11 cellular contexts compared by ENCODE assay signal in genomic region chr19:33427801-33428626, GRCh38.
"Had no signal": no experiment of that assay in that cellular context is flagged by ENCODE, and none has a peak within 500 bp of the region (broad histone marks: within the 10 kb centered on the region; RNA-seq: fewer than 3 reads in every experiment).

No MANE protein-coding gene starts in this region.

- H3K4me1 ChIP-seq: adrenal gland, body of pancreas had no signal

- H3K4me3 ChIP-seq: adrenal gland, body of pancreas, skin epidermis had no signal

- H3K27me3 ChIP-seq: adrenal gland, body of pancreas had no signal

- ATAC-seq: activated CD4-positive, alpha-beta T cell treated with anti-CD3 and anti-CD28 coated beads for 36 hours; activated CD8-positive, alpha-beta T cell treated with anti-CD3 and anti-CD28 coated beads, Interleukin-2, amount 10 ng/mL, durations not matched to agents 7 days and 5 days; body of pancreas; natural killer cell treated with Interleukin-12 subunit alpha and Interleukin-12 subunit beta and Interleukin-15 and Interleukin-18, amount 100 ng/mL, for 72 hours had no signal

- H3K36me3 ChIP-seq: adrenal gland had no signal

- H3K9me3 ChIP-seq: adrenal gland, body of pancreas had no signal

- H3K27ac ChIP-seq: adrenal gland, body of pancreas, skin epidermis had no signal

- DNase-seq: activated CD4-positive, alpha-beta T cell treated with anti-CD3 and anti-CD28 coated beads for 36 hours; activated CD8-positive, alpha-beta memory T cell treated with anti-CD3 and anti-CD28 coated beads, Interleukin-2, amount 50 U/mL, for 48 hours; activated CD8-positive, alpha-beta T cell treated with anti-CD3 and anti-CD28 coated beads, Interleukin-2, amount 10 ng/mL, durations not matched to agents 7 days and 5 days; activated naive CD4-positive, alpha-beta T cell treated with anti-CD3 and anti-CD28 coated beads, Interleukin-2, amount 50 U/mL, for 16 hours; adrenal gland; effector memory CD4-positive, alpha-beta T cell; hypothalamus; SW 1271 had no signal
